ENCODE assay signal across 33 cellular contexts in genomic region chr4:25697516-25697915, GRCh38. TPM values are rescaled to one million over a fixed set of nuclear protein-coding genes. Genes with fewer than 3 reads are reported as not detected.
"Had no signal": no experiment of that assay in that cellular context is flagged by ENCODE, and none has a peak within 500 bp of the region (broad histone marks: within the 10 kb centered on the region; RNA-seq: fewer than 3 reads in every experiment).

No MANE protein-coding gene starts in this region.

- H3K27me3 ChIP-seq: ascending aorta, breast epithelium, esophagus muscularis mucosa, foreskin keratinocyte, gastrocnemius medialis, heart right ventricle had no signal

- H3K4me3 Mint-ChIP-seq: activated CD4-positive, alpha-beta memory T cell treated with anti-CD3 and anti-CD28 coated beads for 36 hours; activated CD4-positive, alpha-beta T cell treated with anti-CD3 and anti-CD28 coated beads for 36 hours; activated CD4-positive, alpha-beta T cell treated with anti-CD3 and anti-CD28 coated beads, Interleukin-2, amount 10 ng/mL, durations not matched to agents 24 days and 14 days; activated CD8-positive, alpha-beta memory T cell treated with anti-CD3 and anti-CD28 coated beads, Interleukin-2, amount 10 ng/mL, durations not matched to agents 7 days and 5 days; activated CD8-positive, alpha-beta T cell treated with anti-CD3 and anti-CD28 coated beads, Interleukin-2, amount 10 ng/mL, durations not matched to agents 7 days and 5 days; activated naive CD4-positive, alpha-beta T cell treated with anti-CD3 and anti-CD28 coated beads, Interleukin-2, amount 10 ng/mL, durations not matched to agents 7 days and 5 days; activated naive CD8-positive, alpha-beta T cell treated with anti-CD3 and anti-CD28 coated beads, Interleukin-2, amount 10 ng/mL, durations not matched to agents 7 days and 5 days; activated T-cell treated with anti-CD3 and anti-CD28 coated beads, Interleukin-2, amount 50 U/mL, for 24 hours; activated T-cell treated with anti-CD3 and anti-CD28 coated beads, Interleukin-2, amount 50 U/mL, for 72 hours; brain; central memory CD8-positive, alpha-beta T cell; effector memory CD8-positive, alpha-beta T cell had no signal

- H3K36me3 ChIP-seq: ascending aorta, breast epithelium, esophagus muscularis mucosa, gastrocnemius medialis, heart right ventricle had no signal

- H3K4me1 Mint-ChIP-seq: activated CD4-positive, alpha-beta T cell treated with anti-CD3 and anti-CD28 coated beads for 36 hours; activated CD4-positive, alpha-beta T cell treated with anti-CD3 and anti-CD28 coated beads, Interleukin-2, amount 10 ng/mL, durations not matched to agents 24 days and 14 days; activated naive CD4-positive, alpha-beta T cell treated with anti-CD3 and anti-CD28 coated beads, Interleukin-2, amount 10 ng/mL, durations not matched to agents 7 days and 5 days; brain had no signal

- H3K9me3 ChIP-seq: ascending aorta, breast epithelium, esophagus muscularis mucosa, gastrocnemius medialis had no signal

- H3K9me3 Mint-ChIP-seq: activated CD4-positive, alpha-beta memory T cell treated with anti-CD3 and anti-CD28 coated beads for 36 hours; activated CD4-positive, alpha-beta T cell treated with anti-CD3 and anti-CD28 coated beads, Interleukin-2, amount 10 ng/mL, durations not matched to agents 24 days and 14 days; activated naive CD4-positive, alpha-beta T cell treated with anti-CD3 and anti-CD28 coated beads, Interleukin-2, amount 10 ng/mL, durations not matched to agents 7 days and 5 days; activated naive CD4-positive, alpha-beta T cell treated with anti-CD3 and anti-CD28 coated beads, Interleukin-2, amount 50 U/mL, for 72 hours; activated T-cell treated with anti-CD3 and anti-CD28 coated beads, Interleukin-2, amount 50 U/mL, for 72 hours; central memory CD8-positive, alpha-beta T cell; effector memory CD8-positive, alpha-beta T cell had no signal

- H3K27me3 Mint-ChIP-seq: activated CD4-positive, alpha-beta memory T cell treated with anti-CD3 and anti-CD28 coated beads for 36 hours; activated CD4-positive, alpha-beta T cell treated with anti-CD3 and anti-CD28 coated beads for 36 hours; activated naive CD4-positive, alpha-beta T cell treated with anti-CD3 and anti-CD28 coated beads, Interleukin-2, amount 10 ng/mL, durations not matched to agents 7 days and 5 days; brain had no signal

- H3K27ac ChIP-seq: ascending aorta, breast epithelium, esophagus muscularis mucosa, foreskin keratinocyte, gastrocnemius medialis, heart right ventricle had no signal

- H3K4me1 ChIP-seq: ascending aorta, breast epithelium, esophagus muscularis mucosa, foreskin keratinocyte, gastrocnemius medialis, heart right ventricle had no signal

- DNase-seq: activated CD4-positive, alpha-beta memory T cell treated with anti-CD3 and anti-CD28 coated beads for 36 hours; activated CD4-positive, alpha-beta T cell treated with anti-CD3 and anti-CD28 coated beads for 36 hours; activated CD4-positive, alpha-beta T cell treated with anti-CD3 and anti-CD28 coated beads, Interleukin-2, amount 10 ng/mL, durations not matched to agents 24 days and 14 days; activated CD4-positive, CD25-positive, alpha-beta regulatory T cell; activated CD4-positive, CD25-positive, alpha-beta regulatory T cell treated with anti-CD3 and anti-CD28 coated beads, Interleukin-2, amount 50 U/mL, for 72 hours; activated CD8-positive, alpha-beta memory T cell treated with anti-CD3 and anti-CD28 coated beads, Interleukin-2, amount 10 ng/mL, durations not matched to agents 7 days and 5 days; activated CD8-positive, alpha-beta memory T cell treated with anti-CD3 and anti-CD28 coated beads, Interleukin-2, amount 50 U/mL, for 48 hours; activated CD8-positive, alpha-beta T cell treated with anti-CD3 and anti-CD28 coated beads, Interleukin-2, amount 10 ng/mL, durations not matched to agents 7 days and 5 days; activated gamma-delta T cell; activated naive CD4-positive, alpha-beta T cell; activated naive CD4-positive, alpha-beta T cell treated with anti-CD3 and anti-CD28 coated beads, Interleukin-2, amount 10 ng/mL, durations not matched to agents 7 days and 5 days; activated naive CD8-positive, alpha-beta T cell treated with anti-CD3 and anti-CD28 coated beads, Interleukin-2, amount 10 ng/mL, durations not matched to agents 7 days and 5 days; activated T-cell treated with anti-CD3 and anti-CD28 coated beads for 4 hours; activated T-cell treated with anti-CD3 and anti-CD28 coated beads, Interleukin-2, amount 50 U/mL, for 24 hours; activated T-cell treated with anti-CD3 and anti-CD28 coated beads, Interleukin-2, amount 50 U/mL, for 72 hours; cortex of kidney; dermis blood vessel endothelial cell; effector CD4-positive, alpha-beta T cell; effector memory CD8-positive, alpha-beta T cell; erythroblast; foreskin keratinocyte; gastrocnemius medialis; glutamatergic neuron; heart right ventricle; T-helper 2 cell had no signal

- H3K4me3 ChIP-seq: ascending aorta, breast epithelium, esophagus muscularis mucosa, gastrocnemius medialis, heart right ventricle had no signal

- H3K27ac Mint-ChIP-seq: activated CD4-positive, alpha-beta memory T cell treated with anti-CD3 and anti-CD28 coated beads for 36 hours; activated CD4-positive, alpha-beta T cell treated with anti-CD3 and anti-CD28 coated beads for 36 hours; activated CD4-positive, alpha-beta T cell treated with anti-CD3 and anti-CD28 coated beads, Interleukin-2, amount 10 ng/mL, durations not matched to agents 24 days and 14 days; activated CD8-positive, alpha-beta memory T cell treated with anti-CD3 and anti-CD28 coated beads, Interleukin-2, amount 10 ng/mL, durations not matched to agents 7 days and 5 days; activated CD8-positive, alpha-beta T cell treated with anti-CD3 and anti-CD28 coated beads, Interleukin-2, amount 10 ng/mL, durations not matched to agents 7 days and 5 days; activated naive CD4-positive, alpha-beta T cell treated with anti-CD3 and anti-CD28 coated beads, Interleukin-2, amount 10 ng/mL, durations not matched to agents 7 days and 5 days; activated naive CD4-positive, alpha-beta T cell treated with anti-CD3 and anti-CD28 coated beads, Interleukin-2, amount 50 U/mL, for 72 hours; activated naive CD8-positive, alpha-beta T cell treated with anti-CD3 and anti-CD28 coated beads, Interleukin-2, amount 10 ng/mL, durations not matched to agents 7 days and 5 days; activated T-cell treated with anti-CD3 and anti-CD28 coated beads, Interleukin-2, amount 50 U/mL, for 24 hours; activated T-cell treated with anti-CD3 and anti-CD28 coated beads, Interleukin-2, amount 50 U/mL, for 72 hours; brain; effector memory CD8-positive, alpha-beta T cell had no signal

- H3K36me3 Mint-ChIP-seq: activated CD4-positive, alpha-beta memory T cell treated with anti-CD3 and anti-CD28 coated beads for 36 hours; activated CD8-positive, alpha-beta memory T cell treated with anti-CD3 and anti-CD28 coated beads, Interleukin-2, amount 10 ng/mL, durations not matched to agents 7 days and 5 days; activated naive CD4-positive, alpha-beta T cell treated with anti-CD3 and anti-CD28 coated beads, Interleukin-2, amount 10 ng/mL, durations not matched to agents 7 days and 5 days; activated naive CD4-positive, alpha-beta T cell treated with anti-CD3 and anti-CD28 coated beads, Interleukin-2, amount 50 U/mL, for 72 hours; activated naive CD8-positive, alpha-beta T cell treated with anti-CD3 and anti-CD28 coated beads, Interleukin-2, amount 10 ng/mL, durations not matched to agents 7 days and 5 days; brain had no signal

RNA-seq across cellular contexts. Expression of gene SLC34A2, which starts 41.9 kb away (rescaled TPM):
- total RNA-seq: activated CD4-positive, alpha-beta memory T cell treated with anti-CD3 and anti-CD28 coated beads for 36 hours; activated CD4-positive, alpha-beta T cell treated with anti-CD3 and anti-CD28 coated beads for 36 hours; activated CD4-positive, alpha-beta T cell treated with anti-CD3 and anti-CD28 coated beads, Interleukin-2, amount 10 ng/mL, durations not matched to agents 24 days and 14 days; activated CD8-positive, alpha-beta memory T cell treated with anti-CD3 and anti-CD28 coated beads for 36 hours; activated CD8-positive, alpha-beta memory T cell treated with anti-CD3 and anti-CD28 coated beads, Interleukin-2, amount 10 ng/mL, durations not matched to agents 7 days and 5 days; activated CD8-positive, alpha-beta T cell treated with anti-CD3 and anti-CD28 coated beads, Interleukin-2, amount 10 ng/mL, durations not matched to agents 7 days and 5 days; activated naive CD4-positive, alpha-beta T cell treated with anti-CD3 and anti-CD28 coated beads, Interleukin-2, amount 50 U/mL, for 72 hours; activated naive CD8-positive, alpha-beta T cell treated with anti-CD3 and anti-CD28 coated beads, Interleukin-2, amount 10 ng/mL, durations not matched to agents 7 days and 5 days; activated T-cell treated with anti-CD3 and anti-CD28 coated beads, Interleukin-2, amount 50 U/mL, for 72 hours; ascending aorta; foreskin keratinocyte; gastrocnemius medialis; T-helper 1 cell treated with Interleukin-12 subunit alpha and Interleukin-12 subunit beta and Interleukin-4 antibody, amounts not matched to agents 30 ng/mL and 1 ng/mL, for 36 hours had no signal
- polyA plus RNA-seq: foreskin keratinocyte had no signal
